In the genomic region with DNA sequence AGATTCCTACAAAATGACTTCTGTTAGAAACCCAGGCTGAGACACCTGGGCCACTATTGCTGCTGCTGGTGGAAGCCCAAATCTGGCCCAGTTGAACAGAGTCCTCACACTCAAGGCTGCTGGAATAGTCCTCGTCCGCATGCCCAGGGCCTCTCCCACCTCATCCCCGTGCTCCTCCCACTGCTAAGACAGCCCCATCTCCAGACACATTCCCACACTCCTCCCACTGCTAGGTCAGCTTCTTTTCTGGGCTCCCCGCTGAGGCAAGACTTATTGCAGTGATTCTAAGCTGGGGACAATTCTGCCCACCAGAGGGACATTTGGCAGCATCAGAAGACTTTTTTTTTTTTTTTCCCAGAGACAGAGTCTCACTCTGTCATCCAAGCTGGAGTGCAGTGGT, we compare ENCODE assay signal across 24 cellular contexts. TPM values are rescaled to one million over a fixed set of nuclear protein-coding genes. Genes with fewer than 3 reads are reported as not detected.
DNase-seq lines count a peak whose midpoint lies in the region; ATAC-seq lines count a peak whose summit lies in the region.
"Had no signal": no experiment of that assay in that cellular context is flagged by ENCODE, and none has a peak within 500 bp of the region (broad histone marks: within the 10 kb centered on the region; RNA-seq: fewer than 3 reads in every experiment).

No MANE protein-coding gene starts in this region.

- no peak overlapping the region for H2BK12ac ChIP-seq in mesenchymal stem cell (ENCODE audit: low read length in 2 of 2)

- H3K23ac ChIP-seq in mesenchymal stem cell (ENCODE audit: low read length in 2 of 2): no peak overlapping the region

- H2AK5ac ChIP-seq in mesenchymal stem cell (ENCODE audit: low read length, severe bottlenecking): no peak overlapping the region

- H3K27ac ChIP-seq in caudate nucleus (ENCODE audit: low read depth, low read length) (peak overlapping the region; percentile 94), mesenchymal stem cell (ENCODE audit: low read length, poor library complexity, severe bottlenecking) (no peak overlapping the region)
- H3K27ac ChIP-seq: 22Rv1 had no signal

- no peak for ATAC-seq in stimulated activated naive CD8-positive, alpha-beta T cell treated with anti-CD3 and anti-CD28 coated beads, Interleukin-15, Interleukin-2, amounts not matched to agents 100 U/mL and 50 U/mL, for 24 hours
- ATAC-seq: activated CD4-positive, alpha-beta T cell treated with anti-CD3 and anti-CD28 coated beads for 36 hours; effector memory CD8-positive, alpha-beta T cell had no signal

- H3K36me3 ChIP-seq in mesenchymal stem cell (ENCODE audit: control insufficient read depth in 1 of 2, insufficient read depth in 2 of 2, low read depth in 1 of 2, low read length in 2 of 2) (peaks cover 4 to 11% of the 10 kb centered on the region in 2 experiments), MG63 (no peaks in the 10 kb centered on the region; the same call in 1 of the 2 replicates)

- H3K4ac ChIP-seq in mesenchymal stem cell (ENCODE audit: low read depth in 1 of 2, low read length in 2 of 2): no peak overlapping the region

- WGBS in mesenchymal stem cell: 84% methylated on average over 4 of the region's 4 CpGs

- DNase-seq in NCI-H2227 (lab: John Stamatoyannopoulos, UW; ENCODE audit: unreplicated experiment) (peak; percentile 2), NCI-H2227 treated with DMSO at 0.1 percent for 48 hours (lab: John Stamatoyannopoulos, UW) (no peak), caudate nucleus (lab: John Stamatoyannopoulos, UW) (no peak), mesenchymal stem cell (peak; percentile 9), superior temporal gyrus (ENCODE audit: extremely low spot score) (peak; percentile 64), NCI-H2107 (lab: John Stamatoyannopoulos, UW) (no peak), MG63 (no peak)
- no peak for DNase-seq in stimulated activated naive CD8-positive, alpha-beta T cell treated with anti-CD3 and anti-CD28 coated beads, Interleukin-15, Interleukin-2, amounts not matched to agents 100 U/mL and 50 U/mL, for 24 hours
- DNase-seq: activated CD4-positive, alpha-beta T cell treated with anti-CD3 and anti-CD28 coated beads for 36 hours; activated naive CD4-positive, alpha-beta T cell treated with anti-CD3 and anti-CD28 coated beads, Interleukin-2, amount 50 U/mL, for 16 hours; activated T-cell treated with anti-CD3 and anti-CD28 coated beads, Interleukin-2, amount 50 U/mL, for 48 hours; Calu3; effector memory CD8-positive, alpha-beta T cell; Kasumi-1; naive B cell; NCI-H1092; NCI-H2029; NCI-H524; stimulated activated CD4-positive, alpha-beta T cell treated with anti-CD3 and anti-CD28 coated beads, Interleukin-2, amount 100 ng/mL, for 24 hours; stimulated activated naive CD4-positive, alpha-beta T cell treated with Interleukin-2 at 50 U/mL for 16 hours; trophoblast cell had no signal

- no peak overlapping the region for H2BK15ac ChIP-seq in mesenchymal stem cell (ENCODE audit: low read depth, poor library complexity, severe bottlenecking)

- H3K4me2 ChIP-seq in mesenchymal stem cell (ENCODE audit: low read length, poor library complexity, severe bottlenecking): no peak overlapping the region

- no peak overlapping the region for H4K91ac ChIP-seq in mesenchymal stem cell (ENCODE audit: low read length)

- H2BK120ac ChIP-seq in mesenchymal stem cell (ENCODE audit: low read depth, low read length): no peak overlapping the region

- H3K4me1 ChIP-seq in mesenchymal stem cell (ENCODE audit: control insufficient read depth, insufficient read depth, low read depth, low read length): peaks cover 15% of the 10 kb centered on the region
- H3K4me1 ChIP-seq: HAP-1 had no signal

- H3K18ac ChIP-seq in mesenchymal stem cell (ENCODE audit: low read depth in 1 of 2, low read length in 2 of 2): no peak overlapping the region

- no peak overlapping the region for H2AFZ ChIP-seq in mesenchymal stem cell (ENCODE audit: low read depth, low read length)

- H4K8ac ChIP-seq in mesenchymal stem cell (ENCODE audit: low read length): no peak overlapping the region

- H3K9me3 ChIP-seq in mesenchymal stem cell (ENCODE audit: control insufficient read depth, low read length): no peaks in the 10 kb centered on the region
- H3K9me3 ChIP-seq in MG63: no peaks in the 10 kb centered on the region
- H3K9me3 ChIP-seq: HAP-1 had no signal

- no peak overlapping the region for H3K14ac ChIP-seq in mesenchymal stem cell (ENCODE audit: low read length in 2 of 2)

- H3K27me3 ChIP-seq in mesenchymal stem cell (ENCODE audit: control insufficient read depth in 1 of 2, insufficient read depth in 1 of 2, low read length in 2 of 2) (no peaks in the 10 kb centered on the region), MG63 (no peaks in the 10 kb centered on the region)

- peaks cover 1% of the 10 kb centered on the region for H3K79me1 ChIP-seq in mesenchymal stem cell (replicated peaks; ENCODE audit: low read length, poor library complexity, severe bottlenecking)

- H3K4me3 ChIP-seq in mesenchymal stem cell (ENCODE audit: insufficient read depth in 1 of 2, low read depth in 1 of 2, low read length in 2 of 2): no peak overlapping the region
- no peak overlapping the region for H3K4me3 ChIP-seq in MG63
- H3K4me3 ChIP-seq: HAP-1, lung had no signal

- no peak overlapping the region for H3K9ac ChIP-seq in mesenchymal stem cell (ENCODE audit: low read length)

- H2BK5ac ChIP-seq in mesenchymal stem cell (ENCODE audit: low read depth, low read length, poor library complexity, severe bottlenecking): no peak overlapping the region

RNA-seq across cellular contexts. Expression of a gene that starts 35.2 kb away (rescaled TPM):
- polyA plus RNA-seq in mesenchymal stem cell (2013, experiment 1 of 2): 2.7 TPM
- 2.4 TPM for polyA plus RNA-seq in mesenchymal stem cell (2013, experiment 2 of 2)
- 14.2 and 19.8 TPM in 2 replicates for total RNA-seq in MG63 (2014; rRNA removed; shearing (Covaris generic); ENCODE audit: low replicate concordance)

Comparison
In these comparisons a context has a peak if more than half of its experiments do, and no peak if none do; other contexts are left out.
1. DNase-seq: peak in NCI-H2227 (single experiment), mesenchymal stem cell (single experiment) and superior temporal gyrus (single experiment); none in NCI-H2227 treated with DMSO at 0.1 percent for 48 hours (single experiment), caudate nucleus (0 of 61), stimulated activated naive CD8-positive, alpha-beta T cell treated with anti-CD3 and anti-CD28 coated beads, Interleukin-15, Interleukin-2, amounts not matched to agents 100 U/mL and 50 U/mL, for 24 hours (single experiment), NCI-H2107 (single experiment) and MG63 (single experiment).